ENCODE assay signal across 11 cellular contexts in the genomic region with DNA sequence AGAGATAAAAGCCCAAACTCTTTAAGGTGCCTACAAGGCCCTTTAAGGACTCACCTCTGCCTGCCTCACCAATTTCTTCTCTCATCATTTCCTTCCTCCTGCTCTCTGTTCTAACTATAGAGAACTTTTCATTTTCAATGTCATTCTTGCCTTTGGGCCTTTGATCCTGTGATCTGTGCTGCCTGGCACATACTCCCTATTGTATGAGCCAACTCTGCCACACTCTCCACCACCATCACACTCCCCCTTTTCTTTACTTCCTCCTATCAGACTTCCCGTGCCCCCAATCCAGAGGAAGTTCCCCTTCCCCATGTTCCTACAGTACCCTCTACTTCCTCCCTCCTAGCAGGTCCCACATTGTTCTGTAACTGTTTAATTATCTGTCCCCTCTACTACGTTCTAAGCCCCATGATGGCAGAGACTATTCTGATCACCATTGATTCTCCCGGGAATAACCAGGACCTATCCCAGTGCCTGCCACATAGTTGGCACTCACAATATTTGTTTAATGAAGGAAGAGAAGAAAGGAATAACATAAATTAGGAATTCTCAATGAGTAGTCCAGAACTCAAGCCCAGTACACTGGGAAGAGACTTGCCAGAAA.
DNase-seq lines count a peak whose midpoint lies in the region; ATAC-seq, FAIRE-seq and TF ChIP-seq lines count a peak whose summit lies in the region.
"Had no signal": no experiment of that assay in that cellular context is flagged by ENCODE, and none has a peak within 500 bp of the region (broad histone marks: within the 10 kb centered on the region; RNA-seq: fewer than 3 reads in every experiment).

No MANE protein-coding gene starts in this region.

- peaks cover 0 to 10% (median 0%) of the 10 kb centered on the region in 11 experiments; a peak in 4 of 22 replicates for H3K36me3 ChIP-seq in BLaER1 treated with 17β-estradiol and CSF1 and Interleukin-3, amounts not matched to agents 10 nM and 100 nM

- H3K4me1 Mint-ChIP-seq in central memory CD8-positive, alpha-beta T cell: peaks cover 50% of the 10 kb centered on the region
- H3K4me1 Mint-ChIP-seq in nephron progenitor cell: peaks cover 11% of the 10 kb centered on the region

- no peak overlapping the region for H3K9ac ChIP-seq in BLaER1 treated with 17β-estradiol and CSF1 and Interleukin-3, amounts not matched to agents 10 nM and 100 nM

- H3K4me1 ChIP-seq in BLaER1 treated with 17β-estradiol and CSF1 and Interleukin-3, amounts not matched to agents 10 nM and 100 nM: peaks cover 9 to 29% (median 25%) of the 10 kb centered on the region in 10 experiments; a peak in 18 of 20 replicates

- no peak for DNase-seq in GM19239 (ENCODE audit: insufficient read length, low spot score)
- DNase-seq in central memory CD8-positive, alpha-beta T cell (ENCODE audit: low spot score in 2 of 2): no peak
- DNase-seq in nephron progenitor cell: no peak
- DNase-seq in SHP77 treated with DMSO at 0.1 percent for 48 hours (lab: John Stamatoyannopoulos, UW): no peak
- DNase-seq in NCI-H526 treated with DMSO at 0.1 percent for 48 hours (lab: John Stamatoyannopoulos, UW): no peak
- no peak for DNase-seq in NCI-H2107 treated with DMSO at 0.1 percent for 48 hours (lab: John Stamatoyannopoulos, UW; ENCODE audit: unreplicated experiment)
- DNase-seq: NCI-H2029 treated with DMSO at 0.1 percent for 48 hours had no signal

- TF ChIP-seq CTCF in nephron progenitor cell (IDR thresholded peaks at IDR 0.05): no peak

- H3K27ac Mint-ChIP-seq in central memory CD8-positive, alpha-beta T cell (ENCODE audit: low read depth): peak overlapping the region; percentile 12
- peak overlapping the region; percentile 7 for H3K27ac Mint-ChIP-seq in nephron progenitor cell
- H3K27ac Mint-ChIP-seq: GM23338 had no signal

- no peak for ATAC-seq in central memory CD8-positive, alpha-beta T cell (replicated peaks; ENCODE audit: extremely low read depth, poor library complexity, severe bottlenecking)
- ATAC-seq in GM19035 (IDR thresholded peaks at IDR 0.05; ENCODE audit: unreplicated experiment): no peak
- ATAC-seq: GM23338, Panc1 had no signal

- H3K9me3 ChIP-seq in BLaER1 treated with 17β-estradiol and CSF1 and Interleukin-3, amounts not matched to agents 10 nM and 100 nM (replicated peaks in 1 of 11): peaks cover 0 to 12% (median 0%) of the 10 kb centered on the region in 11 experiments; a peak in 6 of 22 replicates

- peak; percentile 82 for FAIRE-seq in GM19239 (lab: Jason Lieb, UNC)

- H3K4me3 ChIP-seq in BLaER1 treated with 17β-estradiol and CSF1 and Interleukin-3, amounts not matched to agents 10 nM and 100 nM: no peak overlapping the region
- H3K4me3 ChIP-seq: GM23338 had no signal

- H4K20me1 ChIP-seq in BLaER1 treated with 17β-estradiol and CSF1 and Interleukin-3, amounts not matched to agents 10 nM and 100 nM: peaks cover 0 to 50% (median 0%) of the 10 kb centered on the region in 11 experiments; a peak in 2 of 22 replicates

- H3K27me3 ChIP-seq in BLaER1 treated with 17β-estradiol and CSF1 and Interleukin-3, amounts not matched to agents 10 nM and 100 nM: no peaks in the 10 kb centered on the region

- no peak overlapping the region for H3K27ac ChIP-seq in BLaER1 treated with 17β-estradiol and CSF1 and Interleukin-3, amounts not matched to agents 10 nM and 100 nM

- H3K27me3 Mint-ChIP-seq in central memory CD8-positive, alpha-beta T cell: no peaks in the 10 kb centered on the region
- H3K27me3 Mint-ChIP-seq in nephron progenitor cell (ENCODE audit: low read depth, poor library complexity): peaks cover 2% of the 10 kb centered on the region

- H3K36me3 Mint-ChIP-seq in central memory CD8-positive, alpha-beta T cell (ENCODE audit: insufficient read depth): peaks cover 2% of the 10 kb centered on the region
- H3K36me3 Mint-ChIP-seq in nephron progenitor cell (ENCODE audit: low read depth): peaks cover 24% of the 10 kb centered on the region

- no peaks in the 10 kb centered on the region for H3K9me3 Mint-ChIP-seq in central memory CD8-positive, alpha-beta T cell
- H3K9me3 Mint-ChIP-seq in nephron progenitor cell: peaks cover 3% of the 10 kb centered on the region
- H3K9me3 Mint-ChIP-seq: GM23338 had no signal

- peak overlapping the region; percentile 5 to 63 (median 33); a peak in 21 of 22 replicates for H3K4me2 ChIP-seq in BLaER1 treated with 17β-estradiol and CSF1 and Interleukin-3, amounts not matched to agents 10 nM and 100 nM
- H3K4me2 ChIP-seq: GM23338 had no signal

- no peak overlapping the region for H3K4me3 Mint-ChIP-seq in central memory CD8-positive, alpha-beta T cell
- no peak overlapping the region for H3K4me3 Mint-ChIP-seq in nephron progenitor cell
- H3K4me3 Mint-ChIP-seq: GM23338 had no signal
